Comparison of ENCODE assay signal across 1 cellular context in the genomic region with DNA sequence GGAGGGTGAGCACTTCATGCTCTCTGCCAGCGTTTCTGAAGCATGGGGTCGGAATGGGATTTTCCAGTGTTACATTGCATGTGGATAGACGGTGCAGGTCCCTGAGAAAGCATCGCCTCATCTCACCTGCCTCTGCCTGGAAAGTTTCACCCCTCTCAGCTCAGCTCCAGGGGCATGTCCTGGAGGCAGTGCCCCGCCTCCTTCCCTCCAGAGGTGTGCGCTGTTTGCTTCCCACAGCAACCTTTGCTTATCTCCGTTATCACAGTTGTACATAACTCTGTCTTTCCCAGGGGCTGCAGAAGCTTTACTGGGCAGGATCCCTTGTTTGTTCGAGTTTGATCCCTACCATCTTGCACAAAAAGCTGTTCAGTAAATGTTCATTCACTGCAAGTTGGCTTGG.
TF ChIP-seq lines count a peak whose summit lies in the region.

No MANE protein-coding gene starts in this region.

TF ChIP-seq in IMR-90, 13 proteins besides CTCF, POLR2A, EP300 and RAD21:
- TF ChIP-seq CEBPB (IDR thresholded peaks at IDR 0.05; ENCODE audit: low read depth, low read length) (no peak), SMC3 (IDR thresholded peaks at IDR 0.05; ENCODE audit: low read depth, low read length) (no peak), RCOR1 (IDR thresholded peaks at IDR 0.05; ENCODE audit: insufficient replicate concordance, low read length) (no peak)
- TF ChIP-seq, protein P1, sequence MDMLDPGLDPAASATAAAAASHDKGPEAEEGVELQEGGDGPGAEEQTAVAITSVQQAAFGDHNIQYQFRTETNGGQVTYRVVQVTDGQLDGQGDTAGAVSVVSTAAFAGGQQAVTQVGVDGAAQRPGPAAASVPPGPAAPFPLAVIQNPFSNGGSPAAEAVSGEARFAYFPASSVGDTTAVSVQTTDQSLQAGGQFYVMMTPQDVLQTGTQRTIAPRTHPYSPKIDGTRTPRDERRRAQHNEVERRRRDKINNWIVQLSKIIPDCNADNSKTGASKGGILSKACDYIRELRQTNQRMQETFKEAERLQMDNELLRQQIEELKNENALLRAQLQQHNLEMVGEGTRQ (IDR thresholded peaks at IDR 0.05; ENCODE audit: low read depth, low read length), result no peak
TF ChIP-seq in IMR-90: peak in this region for 0.
